ENCODE assay signal across 14 cellular contexts in genomic region chr5:169265888-169266287, GRCh38. TPM values are rescaled to one million over a fixed set of nuclear protein-coding genes. Genes with fewer than 3 reads are reported as not detected.
DNase-seq lines count a peak whose midpoint lies in the region; ATAC-seq, FAIRE-seq and TF ChIP-seq lines count a peak whose summit lies in the region.
"Had no signal": no experiment of that assay in that cellular context is flagged by ENCODE, and none has a peak within 500 bp of the region (broad histone marks: within the 10 kb centered on the region; RNA-seq: fewer than 3 reads in every experiment).

No MANE protein-coding gene starts in this region.

- H2AFZ ChIP-seq in H1 (ENCODE audit: low read length) = no peak overlapping the region

- H3K4me1 ChIP-seq in H1 (replicated peaks in 1 of 4; ENCODE audit: control insufficient read depth in 3 of 4, insufficient read depth in 4 of 4, low read length in 3 of 4) (peaks cover 0 to 6% (median 0%) of the 10 kb centered on the region in 4 experiments; a peak in 3 of 7 replicates), colonic mucosa (no peaks in the 10 kb centered on the region)

- no peak for TF ChIP-seq EP300 in H1 (IDR thresholded peaks at IDR 0.05; ENCODE audit: borderline replicate concordance in 1 of 2, low read depth in 2 of 2, low read length in 2 of 2)

- H3K18ac ChIP-seq in H1 (ENCODE audit: extremely low read depth, low read length) = no peak overlapping the region

- no peaks in the 10 kb centered on the region for H3K79me2 ChIP-seq in H1 (ENCODE audit: control insufficient read depth in 1 of 2, insufficient read depth in 2 of 2, low read length in 2 of 2)

- intact Hi-C loops in colonic mucosa (cut with DNase I) = no loop called here

- no peak for ATAC-seq in HG03521 (IDR thresholded peaks at IDR 0.05; ENCODE audit: unreplicated experiment)
- ATAC-seq in GM21786 (IDR thresholded peaks at IDR 0.05; ENCODE audit: unreplicated experiment) = no peak

- no peak overlapping the region for H2BK120ac ChIP-seq in H1 (replicated peaks; ENCODE audit: low read depth, low read length)

- peak; percentile 39 to 42 for TF ChIP-seq RAD21 in H1 (IDR thresholded peaks at IDR 0.05 in 1 of 2, conservative IDR thresholded peaks at IDR 0.05 in 1 of 2; ENCODE audit: low read depth in 2 of 2, low read length in 2 of 2)

- no peaks in the 10 kb centered on the region for H4K20me1 ChIP-seq in H1 (replicated peaks in 1 of 2; ENCODE audit: control insufficient read depth in 1 of 2, insufficient read depth in 2 of 2, low read length in 2 of 2)

- H3K27me3 ChIP-seq in H1 (replicated peaks in 1 of 4; ENCODE audit: control insufficient read depth in 3 of 4, extremely low read depth in 1 of 4, insufficient read depth in 3 of 4, low read length in 3 of 4) (no peaks in the 10 kb centered on the region), colonic mucosa (no peaks in the 10 kb centered on the region)

- H3K9me3 ChIP-seq in H1 (ENCODE audit: insufficient read depth in 2 of 2, low read depth in 1 of 2, low read length in 1 of 2) (no peaks in the 10 kb centered on the region), colonic mucosa (no peaks in the 10 kb centered on the region)

- CTCF ChIA-PET in H1 (lab: Charles Lee; ENCODE audit: partially characterized antibody) = interaction anchor here (0.7 to 5.7 kb wide), 13 partner anchors 10 to 274 kb away, joined by 3 to 33 read pairs (median 4); no protein-coding TSS in a partner anchor

- no peak for FAIRE-seq in H1 (lab: Jason Lieb, UNC)
- FAIRE-seq: GM19239 had no signal

- H3K23me2 ChIP-seq in H1 (ENCODE audit: low read depth, low read length) = no peaks in the 10 kb centered on the region

- no peak overlapping the region for H3K4me2 ChIP-seq in H1 (ENCODE audit: insufficient read depth in 1 of 2, low read depth in 2 of 2, low read length in 2 of 2)

- H2BK12ac ChIP-seq in H1 (ENCODE audit: low read depth, low read length) = no peak overlapping the region

- DNase-seq in DMS 273 (lab: John Stamatoyannopoulos, UW; ENCODE audit: unreplicated experiment) (peak; percentile 37), DMS 273 treated with DMSO at 0.1 percent for 48 hours (lab: John Stamatoyannopoulos, UW) (no peak), M059J (ENCODE audit: low read depth) (peak; percentile 39), H1 (ENCODE audit: low read depth in 1 of 2, low spot score in 2 of 2) (no peak), retinal pigment epithelial cell (ENCODE audit: low read depth) (no peak), colonic mucosa (no peak)
- DNase-seq: 8988T; activated CD4-positive, alpha-beta T cell treated with anti-CD3 and anti-CD28 coated beads for 48 hours; activated effector memory CD4-positive, alpha-beta T cell treated with anti-CD3 and anti-CD28 coated beads, Interleukin-2, amount 50 U/mL, for 16 hours; NCI-H2171 treated with DMSO at 0.1 percent for 48 hours had no signal

- H3K23ac ChIP-seq in H1 (ENCODE audit: insufficient read length) = no peak overlapping the region

- 65% methylated on average over 3 of the region's 3 CpGs; no CpG with 5 or more reads in 1 of the 2 experiments for WGBS in H1 (ENCODE audit: extremely low coverage in 1 of 2, insufficient coverage in 1 of 2, insufficient read length in 1 of 2, insufficient replicate concordance in 2 of 2, low coverage in 1 of 2, low lambda C conversion rate in 2 of 2, missing lambda C conversion rate in 1 of 2), 2 experiments

- H2BK5ac ChIP-seq in H1 (ENCODE audit: low read depth, low read length) = no peak overlapping the region

- H4K5ac ChIP-seq in H1 (ENCODE audit: insufficient read length, low read depth, low read length) = no peak overlapping the region

- POLR2A ChIA-PET in H1 (lab: Charles Lee; ENCODE audit: partially characterized antibody) = no interaction called here

- TF ChIP-seq POLR2A in H1 (IDR thresholded peaks at IDR 0.05; ENCODE audit: control extremely low read depth in 1 of 2, low read depth in 2 of 2, low read length in 2 of 2) = no peak

- H2BK15ac ChIP-seq in H1 (ENCODE audit: low read length) = no peak overlapping the region

- TF ChIP-seq CTCF in H1 (IDR thresholded peaks at IDR 0.05; ENCODE audit: control extremely low read depth in 1 of 3, insufficient read depth in 1 of 3, low read depth in 1 of 3, low read length in 3 of 3) (peak in 2 of 3 experiments; percentile 29 to 45; a peak in 2 of 4 replicates), retinal pigment epithelial cell (conservative IDR thresholded peaks at IDR 0.05; ENCODE audit: low read depth, low read length) (peak; percentile 37), colonic mucosa (IDR thresholded peaks at IDR 0.05) (no peak)

- H3K9ac ChIP-seq in H1 (replicated peaks in 1 of 4; ENCODE audit: extremely low read depth in 1 of 4, low read depth in 3 of 4, low read length in 3 of 4) (no peak overlapping the region), colonic mucosa (ENCODE audit: low read depth in 2 of 2, low read length in 2 of 2) (no peak overlapping the region)

- no peaks in the 10 kb centered on the region for H3K79me1 ChIP-seq in H1 (ENCODE audit: low read depth, low read length)

- H3K27ac ChIP-seq in H1 (ENCODE audit: low read depth, low read length) (no peak overlapping the region), colonic mucosa (no peak overlapping the region)

- no peak overlapping the region for H4K91ac ChIP-seq in H1 (replicated peaks; ENCODE audit: insufficient read length, low read length)

- H3K36me3 ChIP-seq in H1 (ENCODE audit: control insufficient read depth in 2 of 4, insufficient read depth in 4 of 4, low read length in 3 of 4) (no peaks in the 10 kb centered on the region), colonic mucosa (no peaks in the 10 kb centered on the region)

- H3K4ac ChIP-seq in H1 (replicated peaks; ENCODE audit: insufficient read length, low read depth, low read length) = no peak overlapping the region

- H2BK20ac ChIP-seq in H1 (ENCODE audit: low read length) = no peak overlapping the region

- H4K8ac ChIP-seq in H1 (ENCODE audit: extremely low read depth, insufficient read depth, low read length) = no peak overlapping the region

- H3K4me3 ChIP-seq in H1 (ENCODE audit: extremely low read depth in 1 of 4, insufficient read depth in 2 of 4, low read depth in 3 of 4, low read length in 4 of 4) (no peak overlapping the region), retinal pigment epithelial cell (ENCODE audit: low read length) (no peak overlapping the region), colonic mucosa (no peak overlapping the region)
- H3K4me3 ChIP-seq: lung had no signal

- no peak overlapping the region for H3K56ac ChIP-seq in H1 (replicated peaks; ENCODE audit: insufficient read length, low read depth, low read length)

- H3K14ac ChIP-seq in H1 (ENCODE audit: insufficient read length) = no peak overlapping the region

- no peak overlapping the region for H2AK5ac ChIP-seq in H1 (ENCODE audit: low read depth, low read length)

TF ChIP-seq in H1, 55 proteins besides CTCF, POLR2A, EP300 and RAD21:
- TF ChIP-seq MAX (IDR thresholded peaks at IDR 0.05) = no peak
- no peak for TF ChIP-seq FOSL1 (IDR thresholded peaks at IDR 0.05; ENCODE audit: insufficient read depth, low read depth, low read length)
- no peak for TF ChIP-seq SUZ12 (IDR thresholded peaks at IDR 0.05; ENCODE audit: low read length)
- TF ChIP-seq JUND (IDR thresholded peaks at IDR 0.05; ENCODE audit: low read length) = no peak
- TF ChIP-seq SRF (IDR thresholded peaks at IDR 0.05; ENCODE audit: low read depth, low read length) = no peak
- no peak for TF ChIP-seq BACH1 (IDR thresholded peaks at IDR 0.05; ENCODE audit: low read length)
- no peak for TF ChIP-seq ASH2L (IDR thresholded peaks at IDR 0.05; ENCODE audit: low read length)
- TF ChIP-seq TBP (IDR thresholded peaks at IDR 0.05; ENCODE audit: low read depth, low read length) = no peak
- TF ChIP-seq CBX8 (IDR thresholded peaks at IDR 0.05; ENCODE audit: borderline replicate concordance, low read depth, low read length) = no peak
- TF ChIP-seq EGR1 (IDR thresholded peaks at IDR 0.05; ENCODE audit: borderline replicate concordance, low read depth, low read length) = no peak
- no peak for TF ChIP-seq RBBP5 (IDR thresholded peaks at IDR 0.05; ENCODE audit: borderline replicate concordance, low read depth, low read length)
- TF ChIP-seq SP1 (IDR thresholded peaks at IDR 0.05; ENCODE audit: low read depth, low read length) = no peak
- TF ChIP-seq GABPA (IDR thresholded peaks at IDR 0.05; ENCODE audit: borderline replicate concordance, insufficient read depth, low read length) = no peak
- no peak for TF ChIP-seq RXRA (IDR thresholded peaks at IDR 0.05; ENCODE audit: insufficient read depth, low read depth, low read length)
- no peak for TF ChIP-seq PHF8 (conservative IDR thresholded peaks at IDR 0.05; ENCODE audit: low read depth, low read length)
- TF ChIP-seq SAP30 (IDR thresholded peaks at IDR 0.05; ENCODE audit: insufficient read depth, insufficient replicate concordance, low read length) = no peak
- no peak for TF ChIP-seq NANOG (IDR thresholded peaks at IDR 0.05; ENCODE audit: insufficient read depth, low read depth, low read length, poor library complexity, severe bottlenecking)
- TF ChIP-seq RNF2 (IDR thresholded peaks at IDR 0.05; ENCODE audit: borderline replicate concordance, low read depth, low read length, missing control alignments, poor library complexity, severe bottlenecking) = no peak

RNA-seq across cellular contexts. Expression of gene SLIT3, which starts 35.1 kb away (rescaled TPM):
- total RNA-seq in M059J (2014; rRNA removed; shearing (Covaris generic)) = 0.17 and 0.62 TPM in 2 replicates
- 0.86 and 1.1 TPM in 2 replicates for total RNA-seq in H1 (2021; fragmentation: NEBNext Ultra II Directional; extraction: Animal tissue kit (Norgen Biotek cat#: 25700))
- 1.2 and 2.0 TPM in 2 replicates for polyA plus RNA-seq in H1 (2011; rRNA removed)
- 0.84 TPM for polyA plus RNA-seq in H1 (2011; cell fraction: cytosol; rRNA removed)
- 1.8 TPM for polyA plus RNA-seq in H1 (2011; cell fraction: nucleus; rRNA removed)
- 0.98 to 1.5 TPM (median 1.2 TPM) in 4 replicates for polyA plus RNA-seq in H1 (2012, experiment 1 of 2)
- polyA plus RNA-seq in H1 (2012, experiment 2 of 2) = 0.45 TPM
- polyA plus RNA-seq in H1 (2013, experiment 1 of 2) = 1.0 TPM
- 0.83 TPM for polyA plus RNA-seq in H1 (2013, experiment 2 of 2)
- polyA minus RNA-seq in H1 (2011; rRNA and poly(A)+ RNA removed) = 1.9 and 2.0 TPM in 2 replicates
- 1.0 TPM for polyA minus RNA-seq in H1 (2011; cell fraction: cytosol; rRNA and poly(A)+ RNA removed)
- polyA minus RNA-seq in H1 (2011; cell fraction: nucleus; rRNA and poly(A)+ RNA removed) = 3.8 TPM
- 1 to 10 TPM; 3.4 to 7.6 TPM for total RNA-seq in colonic mucosa

Comparison
In these comparisons a context has a peak if more than half of its experiments do, and no peak if none do; other contexts are left out.
1. DNase-seq: peak in DMS 273 (single experiment) and M059J (single experiment); none in DMS 273 treated with DMSO at 0.1 percent for 48 hours (single experiment), H1 (0 of 2), retinal pigment epithelial cell (single experiment) and colonic mucosa (single experiment).